Comparison of ENCODE assay signal across 29 cellular contexts in genomic region chrX:87098477-87098876, GRCh38.
"Had no signal": no experiment of that assay in that cellular context is flagged by ENCODE, and none has a peak within 500 bp of the region (broad histone marks: within the 10 kb centered on the region; RNA-seq: fewer than 3 reads in every experiment).

No MANE protein-coding gene starts in this region.

- ATAC-seq: stimulated activated effector memory CD8-positive, alpha-beta T cell treated with anti-CD3 and anti-CD28 coated beads, Interleukin-12 subunit alpha, Interleukin-12 subunit beta, amount 100 ng/mL, for 72 hours; stimulated activated memory B cell treated with anti-CD40 and anti-IgM and Interleukin-4, amounts not matched to agents 10 μg/mL and 1 μg/mL and 100 μg/mL, for 72 hours; stimulated activated naive B cell treated with anti-CD40 and anti-IgM and Interleukin-4, amounts not matched to agents 10 μg/mL and 1 μg/mL and 100 μg/mL, for 72 hours; stimulated activated naive CD8-positive, alpha-beta T cell treated with anti-CD3 and anti-CD28 coated beads, Interleukin-15, amount 100 ng/mL, for 72 hours; stimulated activated naive CD8-positive, alpha-beta T cell treated with anti-CD3 and anti-CD28 coated beads, Interleukin-15, Interleukin-2, amounts not matched to agents 100 U/mL and 50 U/mL, for 24 hours; upper lobe of right lung had no signal

- H3K4me3 ChIP-seq: stomach, suprapubic skin, testis, thoracic aorta, thyroid gland, tibial artery, tibial nerve, transverse colon, upper lobe of left lung, upper lobe of right lung, uterus, vagina had no signal

- H3K9me3 ChIP-seq: stomach, suprapubic skin, testis, thoracic aorta, thyroid gland, tibial artery, tibial nerve, transverse colon, upper lobe of left lung, upper lobe of right lung, uterus, vagina had no signal

- H3K27ac Mint-ChIP-seq: stimulated activated effector memory CD8-positive, alpha-beta T cell treated with anti-CD3 and anti-CD28 coated beads, Interleukin-12 subunit alpha, Interleukin-12 subunit beta, amount 100 ng/mL, for 72 hours; stimulated activated memory B cell treated with anti-CD40 and anti-IgM and Interleukin-4, amounts not matched to agents 10 μg/mL and 1 μg/mL and 100 μg/mL, for 72 hours; stimulated activated naive B cell treated with anti-CD40 and anti-IgM and Interleukin-4, amounts not matched to agents 10 μg/mL and 1 μg/mL and 100 μg/mL, for 72 hours; stimulated activated naive CD8-positive, alpha-beta T cell treated with anti-CD3 and anti-CD28 coated beads, Interleukin-15, amount 100 ng/mL, for 72 hours; stimulated activated naive CD8-positive, alpha-beta T cell treated with anti-CD3 and anti-CD28 coated beads, Interleukin-15, Interleukin-2, amounts not matched to agents 100 ng/mL and 50 ng/mL, for 24 hours; type B pancreatic cell had no signal

- H3K4me1 ChIP-seq: stomach, suprapubic skin, testis, thyroid gland, tibial artery, tibial nerve, transverse colon, upper lobe of left lung, upper lobe of right lung, uterus, vagina had no signal

- H3K27me3 ChIP-seq: suprapubic skin, testis, thyroid gland, tibial artery, transverse colon, upper lobe of left lung, upper lobe of right lung, uterus, vagina had no signal

- H3K4me1 Mint-ChIP-seq: stimulated activated effector memory CD8-positive, alpha-beta T cell treated with anti-CD3 and anti-CD28 coated beads, Interleukin-12 subunit alpha, Interleukin-12 subunit beta, amount 100 ng/mL, for 72 hours; stimulated activated memory B cell treated with anti-CD40 and anti-IgM and Interleukin-4, amounts not matched to agents 10 μg/mL and 1 μg/mL and 100 μg/mL, for 72 hours; stimulated activated naive B cell treated with anti-CD40 and anti-IgM and Interleukin-4, amounts not matched to agents 10 μg/mL and 1 μg/mL and 100 μg/mL, for 72 hours; stimulated activated naive CD8-positive, alpha-beta T cell treated with anti-CD3 and anti-CD28 coated beads, Interleukin-15, amount 100 ng/mL, for 72 hours had no signal

- H3K36me3 Mint-ChIP-seq: stimulated activated effector memory CD8-positive, alpha-beta T cell treated with anti-CD3 and anti-CD28 coated beads, Interleukin-12 subunit alpha, Interleukin-12 subunit beta, amount 100 ng/mL, for 72 hours; stimulated activated memory B cell treated with anti-CD40 and anti-IgM and Interleukin-4, amounts not matched to agents 10 μg/mL and 1 μg/mL and 100 μg/mL, for 72 hours; stimulated activated naive B cell treated with anti-CD40 and anti-IgM and Interleukin-4, amounts not matched to agents 10 μg/mL and 1 μg/mL and 100 μg/mL, for 72 hours; type B pancreatic cell had no signal

- FAIRE-seq: urothelium cell line had no signal

- H3K36me3 ChIP-seq: stomach, suprapubic skin, thoracic aorta, thyroid gland, tibial artery, tibial nerve, transverse colon, upper lobe of left lung, upper lobe of right lung, uterus, vagina had no signal

- H3K4me3 Mint-ChIP-seq: stimulated activated effector memory CD8-positive, alpha-beta T cell treated with anti-CD3 and anti-CD28 coated beads, Interleukin-12 subunit alpha, Interleukin-12 subunit beta, amount 100 ng/mL, for 72 hours; stimulated activated memory B cell treated with anti-CD40 and anti-IgM and Interleukin-4, amounts not matched to agents 10 μg/mL and 1 μg/mL and 100 μg/mL, for 72 hours; stimulated activated naive B cell treated with anti-CD40 and anti-IgM and Interleukin-4, amounts not matched to agents 10 μg/mL and 1 μg/mL and 100 μg/mL, for 72 hours; stimulated activated naive CD8-positive, alpha-beta T cell treated with anti-CD3 and anti-CD28 coated beads, Interleukin-15, amount 100 ng/mL, for 72 hours; stimulated activated naive CD8-positive, alpha-beta T cell treated with anti-CD3 and anti-CD28 coated beads, Interleukin-15, Interleukin-2, amounts not matched to agents 100 ng/mL and 50 ng/mL, for 24 hours; type B pancreatic cell had no signal

- DNase-seq: stimulated activated CD4-positive, alpha-beta T cell treated with anti-CD3 and anti-CD28 coated beads, Interleukin-2, amount 100 ng/mL, for 48 hours; stimulated activated CD4-positive, alpha-beta T cell treated with anti-CD3 and anti-CD28 coated beads, Interleukin-4, amount 100 ng/mL, for 1 hour; stimulated activated CD4-positive, alpha-beta T cell treated with anti-CD3 and anti-CD28 coated beads, Interleukin-4, amount 100 ng/mL, for 24 hours; stimulated activated CD4-positive, alpha-beta T cell treated with anti-CD3 and anti-CD28 coated beads, Interleukin-4, amount 100 ng/mL, for 4 hours; stimulated activated CD8-positive, alpha-beta memory T cell treated with anti-CD3 and anti-CD28 coated beads, Interleukin-4, amount 100 ng/mL, for 48 hours; stimulated activated naive B cell treated with anti-CD40 and anti-IgM and Interleukin-4, amounts not matched to agents 10 μg/mL and 1 μg/mL and 100 μg/mL, for 72 hours; stimulated activated naive CD4-positive, alpha-beta T cell; stimulated activated naive CD4-positive, alpha-beta T cell treated with Interleukin-2 at 50 U/mL for 16 hours; stimulated activated naive CD8-positive, alpha-beta T cell treated with anti-CD3 and anti-CD28 coated beads, Interleukin-15, amount 100 ng/mL, for 72 hours; stimulated activated naive CD8-positive, alpha-beta T cell treated with anti-CD3 and anti-CD28 coated beads, Interleukin-15, Interleukin-2, amounts not matched to agents 100 U/mL and 50 U/mL, for 24 hours; stomach; substantia nigra; testis; thyroid gland; tibial artery; transverse colon; trophoblast cell; upper lobe of left lung; upper lobe of right lung; uterus had no signal

- H3K27ac ChIP-seq: stomach, suprapubic skin, testis, thoracic aorta, thyroid gland, tibial artery, tibial nerve, transverse colon, upper lobe of left lung, upper lobe of right lung, uterus, vagina had no signal

- H3K9me3 Mint-ChIP-seq: stimulated activated memory B cell treated with anti-CD40 and anti-IgM and Interleukin-4, amounts not matched to agents 10 μg/mL and 1 μg/mL and 100 μg/mL, for 72 hours; stimulated activated naive B cell treated with anti-CD40 and anti-IgM and Interleukin-4, amounts not matched to agents 10 μg/mL and 1 μg/mL and 100 μg/mL, for 72 hours; stimulated activated naive CD8-positive, alpha-beta T cell treated with anti-CD3 and anti-CD28 coated beads, Interleukin-15, amount 100 ng/mL, for 72 hours; stimulated activated naive CD8-positive, alpha-beta T cell treated with anti-CD3 and anti-CD28 coated beads, Interleukin-15, Interleukin-2, amounts not matched to agents 100 ng/mL and 50 ng/mL, for 24 hours; type B pancreatic cell had no signal

- H3K27me3 Mint-ChIP-seq: stimulated activated memory B cell treated with anti-CD40 and anti-IgM and Interleukin-4, amounts not matched to agents 10 μg/mL and 1 μg/mL and 100 μg/mL, for 72 hours; stimulated activated naive B cell treated with anti-CD40 and anti-IgM and Interleukin-4, amounts not matched to agents 10 μg/mL and 1 μg/mL and 100 μg/mL, for 72 hours; stimulated activated naive CD8-positive, alpha-beta T cell treated with anti-CD3 and anti-CD28 coated beads, Interleukin-15, amount 100 ng/mL, for 72 hours; stimulated activated naive CD8-positive, alpha-beta T cell treated with anti-CD3 and anti-CD28 coated beads, Interleukin-15, Interleukin-2, amounts not matched to agents 100 ng/mL and 50 ng/mL, for 24 hours; type B pancreatic cell had no signal
